8 cellular contexts compared by ENCODE assay signal in the genomic region with DNA sequence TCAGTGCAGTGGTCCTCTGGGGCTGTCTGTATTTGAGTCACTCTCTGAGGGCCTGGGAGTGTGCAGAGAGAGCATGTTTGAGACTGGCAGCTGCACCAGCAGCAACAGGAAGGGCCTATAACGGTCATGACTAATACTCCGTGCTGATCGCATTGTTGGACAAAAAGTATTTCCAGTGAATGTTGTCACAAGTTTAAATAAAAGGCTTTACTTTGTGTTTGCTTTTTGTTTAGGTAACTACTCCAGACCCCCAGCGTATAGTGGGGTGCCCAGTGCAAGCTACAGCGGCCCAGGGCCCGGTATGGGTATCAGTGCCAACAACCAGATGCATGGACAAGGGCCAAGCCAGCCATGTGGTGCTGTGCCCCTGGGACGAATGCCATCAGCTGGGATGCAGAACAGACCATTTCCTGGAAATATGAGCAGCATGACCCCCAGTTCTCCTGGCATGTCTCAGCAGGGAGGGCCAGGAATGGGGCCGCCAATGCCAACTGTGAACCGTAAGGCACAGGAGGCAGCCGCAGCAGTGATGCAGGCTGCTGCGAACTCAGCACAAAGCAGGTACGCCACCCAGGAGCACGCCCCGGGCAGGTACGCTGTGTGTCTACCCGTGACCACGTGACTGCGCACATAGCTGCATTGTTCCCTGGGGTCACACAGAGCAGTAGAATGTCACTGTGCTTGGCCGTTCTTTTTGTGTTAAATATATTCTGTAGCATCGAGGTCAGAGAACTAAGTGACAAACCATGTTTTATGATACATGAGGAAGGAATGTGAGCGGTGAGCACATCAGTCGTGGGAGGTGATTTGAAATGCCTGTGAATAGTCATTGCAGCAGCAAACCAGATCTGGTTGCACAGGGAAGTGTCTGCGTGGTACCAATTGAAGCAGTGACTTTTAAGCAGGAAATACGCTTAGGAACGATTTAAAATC.
A peak's percentile ranks its signal among the peaks of the same experiment; 100 is the strongest.
DNase-seq lines count a peak whose midpoint lies in the region; ATAC-seq, FAIRE-seq and TF ChIP-seq lines count a peak whose summit lies in the region.

No MANE protein-coding gene starts in this region.

- H3K27me3 ChIP-seq in astrocyte (ENCODE audit: insufficient read depth, low read length) (no peaks in the 10 kb centered on the region), stomach (no peaks in the 10 kb centered on the region)

- H2AFZ ChIP-seq in astrocyte (ENCODE audit: low read depth, low read length) = no peak overlapping the region

- H3K4me2 ChIP-seq in astrocyte (ENCODE audit: low read length) = peak overlapping the region; percentile 82

- peak overlapping the region; percentile 99 for H3K27ac ChIP-seq in astrocyte (ENCODE audit: low read depth, low read length)
- peak overlapping the region in 4 of 5 donors; percentile 32 to 76 (median 54) for H3K27ac ChIP-seq in stomach

- no peaks in the 10 kb centered on the region for H3K9me3 ChIP-seq in astrocyte (ENCODE audit: insufficient read depth, low read depth, low read length)
- H3K9me3 ChIP-seq in stomach = no peaks in the 10 kb centered on the region

- no peaks in the 10 kb centered on the region for H3K79me2 ChIP-seq in astrocyte (ENCODE audit: insufficient read depth, low read length)

- no peak for TF ChIP-seq CTCF in astrocyte (IDR thresholded peaks at IDR 0.05; ENCODE audit: insufficient read depth, low read depth, low read length)
- TF ChIP-seq CTCF in stomach (IDR thresholded peaks at IDR 0.05) = no peak

- H3K4me1 ChIP-seq in astrocyte (ENCODE audit: insufficient read depth, low read length) (peaks cover 70% of the 10 kb centered on the region), stomach (peaks cover 0 to 43% (median 25%) of the 10 kb centered on the region in 4 donors)

- H3K27me3 Mint-ChIP-seq in astrocyte (ENCODE audit: low read depth, unreplicated experiment) = no peaks in the 10 kb centered on the region

- peak overlapping the region; percentile 88 for H3K9ac ChIP-seq in astrocyte (ENCODE audit: low read length)

- FAIRE-seq in HTR-8/SVneo (lab: Jason Lieb, UNC) (peak; percentile 93), astrocyte (lab: Jason Lieb, UNC) (peak; percentile 100)

- H3K4me3 Mint-ChIP-seq in astrocyte (ENCODE audit: unreplicated experiment) = peak overlapping the region; percentile 78

- DNase-seq in HTR-8/SVneo (ENCODE audit: insufficient read length, low spot score) = peak; percentile 81
- peak; percentile 97 for DNase-seq in astrocyte (ENCODE audit: low read depth)
- DNase-seq in hypothalamus (lab: John Stamatoyannopoulos, UW) = peak in 47 of 51 donors; percentile 12 to 88 (median 58)
- DNase-seq in stomach = peak; percentile 32
- no peak for DNase-seq in activated CD4-positive, alpha-beta T cell treated with anti-CD3 and anti-CD28 coated beads, Interleukin-2, amount 50 U/mL, for 48 hours
- DNase-seq in T-helper 9 cell = no peak

- H3K36me3 Mint-ChIP-seq in astrocyte (ENCODE audit: low read depth, unreplicated experiment) = peaks cover 5% of the 10 kb centered on the region

- no peak for ATAC-seq in HG02588 (IDR thresholded peaks at IDR 0.05; ENCODE audit: unreplicated experiment)
- ATAC-seq in HG03354 (IDR thresholded peaks at IDR 0.05; ENCODE audit: poor library complexity, severe bottlenecking, unreplicated experiment) = no peak

- intact Hi-C loops in stomach (cut with DNase I; ENCODE audit: low total_unique reads) = no loop called here

- no peaks in the 10 kb centered on the region for H3K9me3 Mint-ChIP-seq in astrocyte (ENCODE audit: unreplicated experiment)

- TF ChIP-seq EP300 in stomach (IDR thresholded peaks at IDR 0.05) = peak; percentile 54

- H3K4me3 ChIP-seq in astrocyte (ENCODE audit: insufficient read depth, low read depth, low read length) (peak overlapping the region; percentile 32), stomach (no peak overlapping the region)

- no peak for TF ChIP-seq POLR2A in stomach (IDR thresholded peaks at IDR 0.05)

- no peaks in the 10 kb centered on the region for H4K20me1 ChIP-seq in astrocyte (ENCODE audit: insufficient read depth, low read length)

- 70 to 83% (median 80%) methylated on average over 21 to 25 of the region's 25 CpGs for WGBS in stomach, 5 donors

- H3K36me3 ChIP-seq in astrocyte (ENCODE audit: insufficient read depth, low read length) = no peaks in the 10 kb centered on the region
- peaks cover 5 to 29% (median 27%) of the 10 kb centered on the region in 4 donors for H3K36me3 ChIP-seq in stomach

- H3K27ac Mint-ChIP-seq in astrocyte (ENCODE audit: unreplicated experiment) = peak overlapping the region; percentile 97

- H3K4me1 Mint-ChIP-seq in astrocyte (ENCODE audit: low read depth, unreplicated experiment) = peaks cover 81% of the 10 kb centered on the region

Comparison
In these comparisons a context has a peak if more than half of its experiments do, and no peak if none do; other contexts are left out.
1. DNase-seq: peak in HTR-8/SVneo (single experiment), astrocyte (single experiment), hypothalamus (47 of 51) and stomach (single experiment); none in activated CD4-positive, alpha-beta T cell treated with anti-CD3 and anti-CD28 coated beads, Interleukin-2, amount 50 U/mL, for 48 hours (0 of 2) and T-helper 9 cell (single experiment).